13 cellular contexts compared by ENCODE assay signal in genomic region chr12:82554529-82554928, GRCh38.
A peak's percentile ranks its signal among the peaks of the same experiment; 100 is the strongest.
DNase-seq lines count a peak whose midpoint lies in the region; ATAC-seq and TF ChIP-seq lines count a peak whose summit lies in the region.
"Had no signal": no experiment of that assay in that cellular context is flagged by ENCODE, and none has a peak within 500 bp of the region (broad histone marks: within the 10 kb centered on the region; RNA-seq: fewer than 3 reads in every experiment).

No MANE protein-coding gene starts in this region.

- peaks cover 20% of the 10 kb centered on the region for H3K36me3 Mint-ChIP-seq in WTC11
- H3K36me3 Mint-ChIP-seq: activated naive CD8-positive, alpha-beta T cell had no signal

- H4K20me1 ChIP-seq in SK-N-SH (ENCODE audit: insufficient read depth): no peaks in the 10 kb centered on the region

- H3K27ac ChIP-seq in SK-N-SH (ENCODE audit: low read depth in 2 of 2, low read length in 1 of 2) (no peak overlapping the region), caudate nucleus (ENCODE audit: low read depth, low read length) (no peak overlapping the region)
- H3K27ac ChIP-seq: 22Rv1, SK-N-MC had no signal

- no peaks in the 10 kb centered on the region for H3K27me3 Mint-ChIP-seq in WTC11 (ENCODE audit: low read depth)
- H3K27me3 Mint-ChIP-seq: activated naive CD8-positive, alpha-beta T cell had no signal

- H3F3A ChIP-seq in SK-N-SH (replicated peaks; ENCODE audit: insufficient read depth): peaks cover 4% of the 10 kb centered on the region

- no peak overlapping the region for H3K9ac ChIP-seq in SK-N-SH

- TF ChIP-seq EP300 in SK-N-SH (IDR thresholded peaks at IDR 0.05; ENCODE audit: borderline replicate concordance in 1 of 2, low read depth in 1 of 2, low read length in 1 of 2): no peak

- DNase-seq in SK-N-SH (no peak), MG63 (peak; percentile 15), stromal cell of bone marrow (ENCODE audit: low read depth) (peak; percentile 7), caudate nucleus (lab: John Stamatoyannopoulos, UW) (no peak), WTC11 (ENCODE audit: low spot score) (no peak)
- DNase-seq: activated CD4-positive, alpha-beta T cell treated with anti-CD3 and anti-CD28 coated beads, Interleukin-2, amount 50 U/mL, for 48 hours; head of caudate nucleus had no signal

- H3K4me1 ChIP-seq in SK-N-SH (ENCODE audit: control insufficient read depth in 1 of 2, insufficient read depth in 2 of 2, low read depth in 1 of 2, low read length in 1 of 2): no peaks in the 10 kb centered on the region

- no peak for TF ChIP-seq RAD21 in SK-N-SH (IDR thresholded peaks at IDR 0.05; ENCODE audit: low read length)

- H3K27ac Mint-ChIP-seq in WTC11: no peak overlapping the region
- H3K27ac Mint-ChIP-seq: activated naive CD8-positive, alpha-beta T cell had no signal

- CTCF ChIA-PET in SK-N-SH (lab: Yijun Ruan, JAX) (interaction anchor here (1.1 kb wide), 1 partner anchor 27 kb away, joined by 3 read pairs; no protein-coding TSS in a partner anchor), WTC11 (lab: Charles Lee) (no interaction called here)

- no peak overlapping the region for H2AFZ ChIP-seq in SK-N-SH (ENCODE audit: low read depth)

- H3K27me3 ChIP-seq in SK-N-SH (ENCODE audit: insufficient read depth) (no peaks in the 10 kb centered on the region), MG63 (no peaks in the 10 kb centered on the region)

- POLR2A ChIA-PET in SK-N-SH (lab: Yijun Ruan, JAX) (no interaction called here), WTC11 (lab: Charles Lee) (no interaction called here)

- no peak overlapping the region for H3K4me2 ChIP-seq in SK-N-SH

- peak; percentile 58 for ATAC-seq in SK-N-SH treated with all-trans-retinoic acid at 6 μM for 48 hours
- ATAC-seq in HG02885 (IDR thresholded peaks at IDR 0.05; ENCODE audit: poor library complexity, unreplicated experiment): peak; percentile 68
- ATAC-seq in GM19035 (IDR thresholded peaks at IDR 0.05; ENCODE audit: unreplicated experiment): no peak
- ATAC-seq in WTC11: no peak

- H3K36me3 ChIP-seq in SK-N-SH (replicated peaks in 1 of 2; ENCODE audit: control insufficient read depth in 1 of 2, insufficient read depth in 2 of 2, low read length in 1 of 2): no peaks in the 10 kb centered on the region
- H3K36me3 ChIP-seq in MG63: no peaks in the 10 kb centered on the region

- no peak overlapping the region for H3K4me3 Mint-ChIP-seq in WTC11
- H3K4me3 Mint-ChIP-seq: activated naive CD8-positive, alpha-beta T cell had no signal

- no peaks in the 10 kb centered on the region for H3K4me1 Mint-ChIP-seq in WTC11

- 31% methylated on average over 2 of the region's 2 CpGs for WGBS in SK-N-SH (ENCODE audit: low lambda C conversion rate)

- no peaks in the 10 kb centered on the region for H3K9me3 ChIP-seq in SK-N-SH
- no peaks in the 10 kb centered on the region for H3K9me3 ChIP-seq in MG63

- H3K4me3 ChIP-seq in SK-N-SH (ENCODE audit: low read depth in 2 of 2, low read length in 1 of 2) (no peak overlapping the region), MG63 (no peak overlapping the region)
- H3K4me3 ChIP-seq: SK-N-MC had no signal

- peaks cover 31% of the 10 kb centered on the region for H3K9me3 Mint-ChIP-seq in WTC11

- no peak for TF ChIP-seq CTCF in SK-N-SH (IDR thresholded peaks at IDR 0.05)
- TF ChIP-seq CTCF in WTC11 (IDR thresholded peaks at IDR 0.05): no peak

- H3K79me2 ChIP-seq in SK-N-SH (ENCODE audit: insufficient read depth): no peaks in the 10 kb centered on the region

- H3K9me2 ChIP-seq in SK-N-SH: no peaks in the 10 kb centered on the region

TF ChIP-seq in SK-N-SH treated with all-trans-retinoic acid at 6 μM for 48 hours, 23 proteins besides CTCF, POLR2A, EP300 and RAD21:
- TF ChIP-seq ZFP3 (CRISPR knock-in tag; IDR thresholded peaks at IDR 0.05) (no peak), ZNF565 (CRISPR knock-in tag; conservative IDR thresholded peaks at IDR 0.05; ENCODE audit: low read depth) (no peak), CREB5 (CRISPR knock-in tag; IDR thresholded peaks at IDR 0.05; ENCODE audit: low read depth) (no peak)

TF ChIP-seq in SK-N-SH, 30 proteins besides CTCF, POLR2A, EP300 and RAD21:
- no peak for TF ChIP-seq JUND (IDR thresholded peaks at IDR 0.05)
- TF ChIP-seq, protein P1, sequence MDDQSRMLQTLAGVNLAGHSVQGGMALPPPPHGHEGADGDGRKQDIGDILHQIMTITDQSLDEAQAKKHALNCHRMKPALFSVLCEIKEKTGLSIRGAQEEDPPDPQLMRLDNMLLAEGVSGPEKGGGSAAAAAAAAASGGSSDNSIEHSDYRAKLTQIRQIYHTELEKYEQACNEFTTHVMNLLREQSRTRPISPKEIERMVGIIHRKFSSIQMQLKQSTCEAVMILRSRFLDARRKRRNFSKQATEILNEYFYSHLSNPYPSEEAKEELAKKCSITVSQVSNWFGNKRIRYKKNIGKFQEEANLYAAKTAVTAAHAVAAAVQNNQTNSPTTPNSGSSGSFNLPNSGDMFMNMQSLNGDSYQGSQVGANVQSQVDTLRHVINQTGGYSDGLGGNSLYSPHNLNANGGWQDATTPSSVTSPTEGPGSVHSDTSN (IDR thresholded peaks at IDR 0.05): no peak
- TF ChIP-seq ELF1 (IDR thresholded peaks at IDR 0.05): no peak
- TF ChIP-seq RCOR1 (IDR thresholded peaks at IDR 0.05; ENCODE audit: low read length): no peak
- TF ChIP-seq MXI1 (IDR thresholded peaks at IDR 0.05; ENCODE audit: low read depth, low read length): no peak
- TF ChIP-seq POLR2AphosphoS5 (IDR thresholded peaks at IDR 0.05; ENCODE audit: low read depth, low read length): no peak

TF ChIP-seq in WTC11, 78 proteins besides CTCF, POLR2A, EP300 and RAD21 (continues in another document):
- TF ChIP-seq, protein P2, sequence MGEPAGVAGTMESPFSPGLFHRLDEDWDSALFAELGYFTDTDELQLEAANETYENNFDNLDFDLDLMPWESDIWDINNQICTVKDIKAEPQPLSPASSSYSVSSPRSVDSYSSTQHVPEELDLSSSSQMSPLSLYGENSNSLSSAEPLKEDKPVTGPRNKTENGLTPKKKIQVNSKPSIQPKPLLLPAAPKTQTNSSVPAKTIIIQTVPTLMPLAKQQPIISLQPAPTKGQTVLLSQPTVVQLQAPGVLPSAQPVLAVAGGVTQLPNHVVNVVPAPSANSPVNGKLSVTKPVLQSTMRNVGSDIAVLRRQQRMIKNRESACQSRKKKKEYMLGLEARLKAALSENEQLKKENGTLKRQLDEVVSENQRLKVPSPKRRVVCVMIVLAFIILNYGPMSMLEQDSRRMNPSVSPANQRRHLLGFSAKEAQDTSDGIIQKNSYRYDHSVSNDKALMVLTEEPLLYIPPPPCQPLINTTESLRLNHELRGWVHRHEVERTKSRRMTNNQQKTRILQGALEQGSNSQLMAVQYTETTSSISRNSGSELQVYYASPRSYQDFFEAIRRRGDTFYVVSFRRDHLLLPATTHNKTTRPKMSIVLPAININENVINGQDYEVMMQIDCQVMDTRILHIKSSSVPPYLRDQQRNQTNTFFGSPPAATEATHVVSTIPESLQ (CRISPR knock-in tag; IDR thresholded peaks at IDR 0.05): no peak
- TF ChIP-seq RORB (CRISPR knock-in tag; IDR thresholded peaks at IDR 0.05) (no peak), JAZF1 (CRISPR knock-in tag; IDR thresholded peaks at IDR 0.05) (no peak), EMX1 (CRISPR knock-in tag; IDR thresholded peaks at IDR 0.05) (no peak), ZNF423 (CRISPR knock-in tag; IDR thresholded peaks at IDR 0.05) (no peak), ZNF263 (CRISPR knock-in tag; IDR thresholded peaks at IDR 0.05; ENCODE audit: low read depth) (no peak), ATF2 (CRISPR knock-in tag; IDR thresholded peaks at IDR 0.05; ENCODE audit: borderline replicate concordance, low read depth) (no peak)
- TF ChIP-seq, protein P3, sequence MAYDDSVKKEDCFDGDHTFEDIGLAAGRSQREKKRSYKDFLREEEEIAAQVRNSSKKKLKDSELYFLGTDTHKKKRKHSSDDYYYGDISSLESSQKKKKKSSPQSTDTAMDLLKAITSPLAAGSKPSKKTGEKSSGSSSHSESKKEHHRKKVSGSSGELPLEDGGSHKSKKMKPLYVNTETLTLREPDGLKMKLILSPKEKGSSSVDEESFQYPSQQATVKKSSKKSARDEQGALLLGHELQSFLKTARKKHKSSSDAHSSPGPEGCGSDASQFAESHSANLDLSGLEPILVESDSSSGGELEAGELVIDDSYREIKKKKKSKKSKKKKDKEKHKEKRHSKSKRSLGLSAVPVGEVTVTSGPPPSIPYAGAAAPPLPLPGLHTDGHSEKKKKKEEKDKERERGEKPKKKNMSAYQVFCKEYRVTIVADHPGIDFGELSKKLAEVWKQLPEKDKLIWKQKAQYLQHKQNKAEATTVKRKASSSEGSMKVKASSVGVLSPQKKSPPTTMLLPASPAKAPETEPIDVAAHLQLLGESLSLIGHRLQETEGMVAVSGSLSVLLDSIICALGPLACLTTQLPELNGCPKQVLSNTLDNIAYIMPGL (CRISPR knock-in tag; IDR thresholded peaks at IDR 0.05): no peak
- TF ChIP-seq, protein P4, sequence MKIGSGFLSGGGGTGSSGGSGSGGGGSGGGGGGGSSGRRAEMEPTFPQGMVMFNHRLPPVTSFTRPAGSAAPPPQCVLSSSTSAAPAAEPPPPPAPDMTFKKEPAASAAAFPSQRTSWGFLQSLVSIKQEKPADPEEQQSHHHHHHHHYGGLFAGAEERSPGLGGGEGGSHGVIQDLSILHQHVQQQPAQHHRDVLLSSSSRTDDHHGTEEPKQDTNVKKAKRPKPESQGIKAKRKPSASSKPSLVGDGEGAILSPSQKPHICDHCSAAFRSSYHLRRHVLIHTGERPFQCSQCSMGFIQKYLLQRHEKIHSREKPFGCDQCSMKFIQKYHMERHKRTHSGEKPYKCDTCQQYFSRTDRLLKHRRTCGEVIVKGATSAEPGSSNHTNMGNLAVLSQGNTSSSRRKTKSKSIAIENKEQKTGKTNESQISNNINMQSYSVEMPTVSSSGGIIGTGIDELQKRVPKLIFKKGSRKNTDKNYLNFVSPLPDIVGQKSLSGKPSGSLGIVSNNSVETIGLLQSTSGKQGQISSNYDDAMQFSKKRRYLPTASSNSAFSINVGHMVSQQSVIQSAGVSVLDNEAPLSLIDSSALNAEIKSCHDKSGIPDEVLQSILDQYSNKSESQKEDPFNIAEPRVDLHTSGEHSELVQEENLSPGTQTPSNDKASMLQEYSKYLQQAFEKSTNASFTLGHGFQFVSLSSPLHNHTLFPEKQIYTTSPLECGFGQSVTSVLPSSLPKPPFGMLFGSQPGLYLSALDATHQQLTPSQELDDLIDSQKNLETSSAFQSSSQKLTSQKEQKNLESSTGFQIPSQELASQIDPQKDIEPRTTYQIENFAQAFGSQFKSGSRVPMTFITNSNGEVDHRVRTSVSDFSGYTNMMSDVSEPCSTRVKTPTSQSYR (CRISPR knock-in tag; IDR thresholded peaks at IDR 0.05): no peak

Comparison
In these comparisons a context has a peak if more than half of its experiments do, and no peak if none do; other contexts are left out.
1. ATAC-seq: peak in SK-N-SH treated with all-trans-retinoic acid at 6 μM for 48 hours (single experiment) and HG02885 (single experiment); none in GM19035 (single experiment) and WTC11 (single experiment).
2. DNase-seq: peak in MG63 (single experiment) and stromal cell of bone marrow (single experiment); none in SK-N-SH (single experiment), caudate nucleus (0 of 61) and WTC11 (single experiment).